In the genomic region with DNA sequence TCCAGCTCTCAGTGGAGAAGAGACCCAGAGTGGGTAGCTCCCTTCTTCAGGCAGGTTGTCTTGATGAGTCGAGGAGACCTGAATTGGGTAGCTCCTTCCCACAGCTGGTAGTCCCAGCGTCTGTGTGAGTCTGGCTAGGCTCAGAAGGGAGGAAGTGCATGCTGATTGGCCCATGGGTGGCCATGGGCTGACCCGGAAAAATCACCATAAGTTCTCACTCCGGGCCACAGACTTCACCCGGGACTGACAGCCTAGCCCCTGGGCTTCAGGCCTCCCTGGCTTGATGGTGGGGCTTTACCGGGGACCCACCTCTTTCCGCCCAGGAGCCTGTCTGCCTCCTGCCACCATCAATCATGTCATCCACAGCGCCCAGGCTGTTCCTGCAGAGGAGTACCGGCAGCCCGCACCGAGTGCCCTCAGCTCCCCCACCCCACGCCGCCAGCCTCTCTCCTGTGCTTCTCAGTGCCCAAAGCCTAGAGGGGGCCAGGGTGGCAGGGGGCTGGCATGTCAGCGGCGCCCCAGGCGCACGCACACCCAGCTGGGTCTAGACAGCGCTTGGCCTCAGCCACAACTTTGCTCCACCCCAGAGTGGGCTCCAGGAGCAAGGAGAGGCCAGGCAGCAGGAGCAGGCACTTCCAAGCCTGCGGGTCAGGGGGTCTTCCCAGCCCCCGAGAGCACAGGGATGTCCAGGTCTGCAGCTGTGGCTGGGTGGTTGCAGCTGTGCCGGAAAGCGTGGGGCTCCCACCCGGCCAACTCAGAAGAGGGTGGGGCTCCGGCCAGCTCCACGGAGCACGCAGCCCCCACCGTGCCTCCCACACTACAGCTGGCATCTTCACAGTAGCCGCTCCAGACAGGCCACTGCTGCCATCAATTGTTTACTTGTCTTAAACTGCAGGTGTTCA, we compare ENCODE assay signal across 12 cellular contexts. TPM values are rescaled to one million over a fixed set of nuclear protein-coding genes. Genes with fewer than 3 reads are reported as not detected.
DNase-seq lines count a peak whose midpoint lies in the region; ATAC-seq, FAIRE-seq and TF ChIP-seq lines count a peak whose summit lies in the region.
"Had no signal": no experiment of that assay in that cellular context is flagged by ENCODE, and none has a peak within 500 bp of the region (broad histone marks: within the 10 kb centered on the region; RNA-seq: fewer than 3 reads in every experiment).

No MANE protein-coding gene starts in this region.

- 58% methylated on average over 16 of the region's 28 CpGs for WGBS in K562 (ENCODE audit: insufficient coverage, low coverage, missing lambda C conversion rate)

- no peaks in the 10 kb centered on the region for H3K27me3 ChIP-seq in K562 (ENCODE audit: control insufficient read depth in 2 of 2, insufficient read depth in 2 of 2, low read length in 2 of 2)
- H3K27me3 ChIP-seq: tibial nerve had no signal

- no peak for TF ChIP-seq RAD21 in K562 (CRISPR knock-in tag; conservative IDR thresholded peaks at IDR 0.05 in 1 of 2, IDR thresholded peaks at IDR 0.05 in 1 of 2)

- H3K9ac ChIP-seq in K562 (ENCODE audit: insufficient read depth in 1 of 2, low read depth in 2 of 2, low read length in 2 of 2) = no peak overlapping the region

- H4K20me1 ChIP-seq in K562 (replicated peaks; ENCODE audit: control insufficient read depth, insufficient read depth, low read length) = no peaks in the 10 kb centered on the region

- intact Hi-C loops in K562 (cut with micrococcal nuclease) = no loop called here

- H3K36me3 ChIP-seq in K562 (ENCODE audit: control insufficient read depth, insufficient read depth, low read length) = no peaks in the 10 kb centered on the region
- H3K36me3 ChIP-seq: left ventricle myocardium inferior, tibial nerve had no signal

- POLR2A ChIA-PET in K562 (lab: Yijun Ruan, JAX) = no interaction called here

- H3K27ac ChIP-seq in K562 (ENCODE audit: extremely low read depth, low read depth, low read length) = no peak overlapping the region
- H3K27ac ChIP-seq: left ventricle myocardium inferior had no signal

- H3K4me2 ChIP-seq in K562 (ENCODE audit: insufficient read depth, low read length) = no peak overlapping the region

- H3K9me1 ChIP-seq in K562 (ENCODE audit: control insufficient read depth, insufficient read depth, low read length) = no peaks in the 10 kb centered on the region

- no peak overlapping the region for H2AFZ ChIP-seq in K562 (ENCODE audit: low read depth, low read length)

- in situ Hi-C loops in K562 (cut with MboI) = no loop called here

- H3K79me2 ChIP-seq in K562 (ENCODE audit: control insufficient read depth, insufficient read depth, low read length) = no peaks in the 10 kb centered on the region

- H3K9me3 Mint-ChIP-seq in activated T-cell treated with anti-CD3 and anti-CD28 coated beads, Interleukin-2, amount 50 U/mL, for 24 hours = no peaks in the 10 kb centered on the region
- no peaks in the 10 kb centered on the region for H3K9me3 Mint-ChIP-seq in stimulated activated naive B cell treated with anti-CD40 and anti-IgM and Interleukin-4, amounts not matched to agents 10 μg/mL and 1 μg/mL and 100 μg/mL, for 72 hours

- H3K9me3 ChIP-seq in K562 (replicated peaks; ENCODE audit: control insufficient read depth, insufficient read depth, low read depth, low read length) = no peaks in the 10 kb centered on the region
- H3K9me3 ChIP-seq: left ventricle myocardium inferior, tibial nerve had no signal

- BruUV-seq in K562 (replicated peaks; lab: Mats Ljungman, UMichigan) = no TSS peak

- no peak for DNase-seq in activated T-cell treated with anti-CD3 and anti-CD28 coated beads, Interleukin-2, amount 50 U/mL, for 24 hours
- DNase-seq in activated T-cell treated with anti-CD3 and anti-CD28 coated beads for 4 hours (no peak), K562 (ENCODE audit: extremely low read depth in 1 of 4, low spot score in 3 of 4) (no peak), AG08395 (ENCODE audit: low spot score) (no peak), NCI-H2107 (lab: John Stamatoyannopoulos, UW) (no peak)
- no peak for DNase-seq in stimulated activated naive B cell treated with anti-CD40 and anti-IgM and Interleukin-4, amounts not matched to agents 10 μg/mL and 1 μg/mL and 100 μg/mL, for 72 hours
- DNase-seq: foreskin fibroblast, left ventricle myocardium inferior, NCI-H446 treated with DMSO at 0.1 percent for 48 hours had no signal

- H3K27ac Mint-ChIP-seq in activated T-cell treated with anti-CD3 and anti-CD28 coated beads, Interleukin-2, amount 50 U/mL, for 24 hours = no peak overlapping the region
- H3K27ac Mint-ChIP-seq in stimulated activated naive B cell treated with anti-CD40 and anti-IgM and Interleukin-4, amounts not matched to agents 10 μg/mL and 1 μg/mL and 100 μg/mL, for 72 hours = peak overlapping the region; percentile 73

- H3K4me1 Mint-ChIP-seq in activated T-cell treated with anti-CD3 and anti-CD28 coated beads, Interleukin-2, amount 50 U/mL, for 24 hours (ENCODE audit: low read depth) = peaks cover 2% of the 10 kb centered on the region
- H3K4me1 Mint-ChIP-seq in stimulated activated naive B cell treated with anti-CD40 and anti-IgM and Interleukin-4, amounts not matched to agents 10 μg/mL and 1 μg/mL and 100 μg/mL, for 72 hours = no peaks in the 10 kb centered on the region

- ATAC-seq in HG03378 (IDR thresholded peaks at IDR 0.05; ENCODE audit: unreplicated experiment) = peak; percentile 75
- no peak for ATAC-seq in K562
- peak; percentile 51 to 79 for ATAC-seq in stimulated activated naive B cell treated with anti-CD40 and anti-IgM and Interleukin-4, amounts not matched to agents 10 μg/mL and 1 μg/mL and 100 μg/mL, for 72 hours (replicated peaks)
- ATAC-seq in GM21423 (IDR thresholded peaks at IDR 0.05; ENCODE audit: unreplicated experiment) = no peak

- no peak overlapping the region for H3K4me3 ChIP-seq in K562
- H3K4me3 ChIP-seq: left ventricle myocardium inferior had no signal

- CTCF ChIA-PET in K562 (lab: Yijun Ruan, JAX; ENCODE audit: low intra/inter-chr PET ratio) = no interaction called here

- TF ChIP-seq EP300 in K562 (IDR thresholded peaks at IDR 0.05; ENCODE audit: low read length) = no peak

- H3K36me3 Mint-ChIP-seq in activated T-cell treated with anti-CD3 and anti-CD28 coated beads, Interleukin-2, amount 50 U/mL, for 24 hours (ENCODE audit: low read depth) = no peaks in the 10 kb centered on the region
- no peaks in the 10 kb centered on the region for H3K36me3 Mint-ChIP-seq in stimulated activated naive B cell treated with anti-CD40 and anti-IgM and Interleukin-4, amounts not matched to agents 10 μg/mL and 1 μg/mL and 100 μg/mL, for 72 hours

- FAIRE-seq in K562 (lab: Jason Lieb, UNC) = no peak

- no peak for TF ChIP-seq POLR2A in K562 (conservative IDR thresholded peaks at IDR 0.05)

- H3K27me3 Mint-ChIP-seq in activated T-cell treated with anti-CD3 and anti-CD28 coated beads, Interleukin-2, amount 50 U/mL, for 24 hours = peaks cover 3% of the 10 kb centered on the region
- H3K27me3 Mint-ChIP-seq in stimulated activated naive B cell treated with anti-CD40 and anti-IgM and Interleukin-4, amounts not matched to agents 10 μg/mL and 1 μg/mL and 100 μg/mL, for 72 hours = no peaks in the 10 kb centered on the region

- TF ChIP-seq CTCF in K562 (IDR thresholded peaks at IDR 0.05 in 2 of 3, conservative IDR thresholded peaks at IDR 0.05 in 1 of 3; ENCODE audit: insufficient read depth in 2 of 3, low read depth in 1 of 3, low read length in 3 of 3) = no peak

- H3K4me3 Mint-ChIP-seq in activated T-cell treated with anti-CD3 and anti-CD28 coated beads, Interleukin-2, amount 50 U/mL, for 24 hours = peak overlapping the region; percentile 25
- H3K4me3 Mint-ChIP-seq in stimulated activated naive B cell treated with anti-CD40 and anti-IgM and Interleukin-4, amounts not matched to agents 10 μg/mL and 1 μg/mL and 100 μg/mL, for 72 hours = peak overlapping the region; percentile 67 to 76

- peaks cover 0 to 8% of the 10 kb centered on the region in 2 experiments; a peak in 2 of 5 replicates for H3K4me1 ChIP-seq in K562 (replicated peaks in 1 of 2; ENCODE audit: control insufficient read depth in 2 of 2, insufficient read depth in 2 of 2, low read length in 2 of 2)
- H3K4me1 ChIP-seq: left ventricle myocardium inferior, tibial nerve had no signal

RNA-seq across cellular contexts. Expression of gene SAT1, which starts 16.1 kb away (rescaled TPM):
- total RNA-seq in K562 (2011; cell fraction: chromatin; rRNA removed; ENCODE audit: low replicate concordance) = 146 and 240 TPM in 2 replicates
- 107 and 113 TPM in 2 replicates for total RNA-seq in K562 (2011; cell fraction: nucleolus; rRNA removed)
- 145 and 181 TPM in 2 replicates for total RNA-seq in K562 (2011; cell fraction: nucleoplasm; rRNA removed)
- total RNA-seq in K562 (2014; rRNA removed) = 48.7 and 53.2 TPM in 2 replicates
- total RNA-seq in K562 (2014; rRNA removed; fragmentation: Illumina TruSeq; extraction: Trizol) = 71.1 and 71.9 TPM in 2 replicates
- total RNA-seq in K562 (2015; rRNA removed; fragmentation: Illumina TruSeq; extraction: Trizol) = 43.7 and 47.4 TPM in 2 replicates
- total RNA-seq in K562 (2021) = 49.2 and 51.8 TPM in 2 replicates
- polyA plus RNA-seq in K562 (2011; rRNA removed) = 160 and 169 TPM in 2 replicates
- polyA plus RNA-seq in K562 (2011; cell fraction: cytosol; rRNA removed) = 24.1 and 90.3 TPM in 2 replicates
- 354 and 641 TPM in 2 replicates for polyA plus RNA-seq in K562 (2011; cell fraction: nucleus; rRNA removed)
- 60.7 and 194 TPM in 2 replicates for polyA plus RNA-seq in K562 (2012)
- polyA plus RNA-seq in K562 (2014; fragmentation: Illumina TruSeq; extraction: Trizol) = 66.1 and 74.1 TPM in 2 replicates
- polyA plus RNA-seq in K562 (2014; fragmentation: Nextera tagmentation; extraction: Ambion mirVana) = 100 to 1,000 TPM; 161 to 194 TPM
- 77.6 and 94.7 TPM in 2 replicates for polyA plus RNA-seq in K562 (2014; rRNA removed)
- 51.7 and 72.1 TPM in 2 replicates for polyA minus RNA-seq in K562 (2011; rRNA and poly(A)+ RNA removed)
- polyA minus RNA-seq in K562 (2011; cell fraction: cytosol; rRNA and poly(A)+ RNA removed) = 17.5 and 19.9 TPM in 2 replicates
- 59.4 and 128 TPM in 2 replicates for polyA minus RNA-seq in K562 (2011; cell fraction: nucleus; rRNA and poly(A)+ RNA removed)

RNA-seq across cellular contexts. Expression of gene ACOT9, which starts 23.8 kb away (rescaled TPM):
- 67.3 and 68.2 TPM in 2 replicates for total RNA-seq in K562 (2011; cell fraction: chromatin; rRNA removed; ENCODE audit: low replicate concordance)
- total RNA-seq in K562 (2011; cell fraction: nucleolus; rRNA removed) = 41.0 and 44.0 TPM in 2 replicates
- total RNA-seq in K562 (2011; cell fraction: nucleoplasm; rRNA removed) = 36.3 and 43.4 TPM in 2 replicates
- total RNA-seq in K562 (2014; rRNA removed) (33.2 and 34.2 TPM in 2 replicates), K562 (2014; rRNA removed; fragmentation: Illumina TruSeq; extraction: Trizol) (50.6 and 55.5 TPM in 2 replicates), K562 (2015; rRNA removed; fragmentation: Illumina TruSeq; extraction: Trizol) (29.8 and 31.2 TPM in 2 replicates), K562 (2021) (35.3 and 38.6 TPM in 2 replicates)
- polyA plus RNA-seq in K562 (2011; rRNA removed) (37.6 and 60.3 TPM in 2 replicates), K562 (2014; fragmentation: Illumina TruSeq; extraction: Trizol) (45.3 and 46.4 TPM in 2 replicates), K562 (2014; fragmentation: Nextera tagmentation; extraction: Ambion mirVana) (10 to 100 TPM; 50.0 to 80.9 TPM), K562 (2014; rRNA removed) (45.2 and 51.0 TPM in 2 replicates)
- polyA plus RNA-seq in K562 (2011; cell fraction: cytosol; rRNA removed) = 15.1 and 24.6 TPM in 2 replicates
- 45.6 and 53.8 TPM in 2 replicates for polyA plus RNA-seq in K562 (2011; cell fraction: nucleus; rRNA removed)
- 31.7 and 37.7 TPM in 2 replicates for polyA plus RNA-seq in K562 (2012)
- 39.3 and 52.9 TPM in 2 replicates for polyA minus RNA-seq in K562 (2011; rRNA and poly(A)+ RNA removed)
- 13.5 and 22.0 TPM in 2 replicates for polyA minus RNA-seq in K562 (2011; cell fraction: cytosol; rRNA and poly(A)+ RNA removed)
- 17.5 and 25.1 TPM in 2 replicates for polyA minus RNA-seq in K562 (2011; cell fraction: nucleus; rRNA and poly(A)+ RNA removed)

Comparison
In these comparisons a context has a peak if more than half of its experiments do, and no peak if none do; other contexts are left out.
1. ATAC-seq: peak in HG03378 (single experiment) and stimulated activated naive B cell treated with anti-CD40 and anti-IgM and Interleukin-4, amounts not matched to agents 10 μg/mL and 1 μg/mL and 100 μg/mL, for 72 hours (2 of 2); none in K562 (single experiment) and GM21423 (single experiment).